ENCODE assay signal across 33 cellular contexts in the genomic region with DNA sequence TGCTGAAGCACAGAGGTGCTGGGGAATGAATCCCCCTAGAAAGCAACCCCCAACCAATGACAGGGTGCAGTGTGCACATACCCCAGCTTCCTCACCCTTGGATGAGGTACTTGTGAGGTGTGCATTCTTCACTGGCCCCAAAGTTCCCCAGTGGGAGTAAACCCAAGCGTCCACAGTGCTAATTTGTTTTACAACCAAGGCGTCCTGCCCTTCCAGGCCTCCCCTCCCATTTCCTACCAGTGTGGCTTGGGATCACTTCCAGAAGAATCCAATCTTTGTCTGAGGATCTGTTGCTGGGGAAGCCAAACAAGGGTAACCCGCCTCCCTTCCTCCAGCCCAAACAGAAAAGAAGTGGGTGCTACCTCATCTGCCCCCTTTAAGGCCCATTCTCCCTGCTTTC. TPM values are rescaled to one million over a fixed set of nuclear protein-coding genes. Genes with fewer than 3 reads are reported as not detected.
"Had no signal": no experiment of that assay in that cellular context is flagged by ENCODE, and none has a peak within 500 bp of the region (broad histone marks: within the 10 kb centered on the region; RNA-seq: fewer than 3 reads in every experiment).

No MANE protein-coding gene starts in this region.

- H3K4me1 Mint-ChIP-seq: stimulated activated memory B cell treated with anti-CD40 and anti-IgM and Interleukin-4, amounts not matched to agents 10 μg/mL and 1 μg/mL and 100 μg/mL, for 72 hours had no signal

- H3K27me3 ChIP-seq: foreskin keratinocyte, gastroesophageal sphincter, neutrophil, sigmoid colon, testis had no signal

- H3K27ac Mint-ChIP-seq: effector memory CD8-positive, alpha-beta T cell; nephron progenitor cell; progenitor cell of endocrine pancreas; stimulated activated memory B cell treated with anti-CD40 and anti-IgM and Interleukin-4, amounts not matched to agents 10 μg/mL and 1 μg/mL and 100 μg/mL, for 72 hours had no signal

- H3K4me3 ChIP-seq: gastroesophageal sphincter, heart left ventricle, sigmoid colon, testis, tibial artery had no signal

- H3K9me3 ChIP-seq: gastroesophageal sphincter, heart left ventricle, neutrophil, sigmoid colon, testis, tibial artery had no signal

- DNase-seq: caudate nucleus; cerebellar nuclear complex; cortex of kidney; effector memory CD8-positive, alpha-beta T cell; foreskin keratinocyte; heart left ventricle; hippocampal formation; kidney glomerular epithelial cell; left colon; mesenchymal stem cell; midbrain; naive thymus-derived CD8-positive, alpha-beta T cell; nephron progenitor cell; sigmoid colon; stimulated activated CD4-positive, alpha-beta T cell treated with anti-CD3 and anti-CD28 coated beads, Interleukin-4, amount 100 ng/mL, for 4 hours; stimulated activated naive CD8-positive, alpha-beta T cell treated with anti-CD3 and anti-CD28 coated beads, Interleukin-15, Interleukin-2, amounts not matched to agents 100 U/mL and 50 U/mL, for 24 hours; substantia nigra; testis; tibial artery had no signal

- H3K4me1 ChIP-seq: foreskin keratinocyte, gastroesophageal sphincter, parathyroid adenoma, sigmoid colon, testis, tibial artery had no signal

- ATAC-seq: effector memory CD8-positive, alpha-beta T cell; foreskin keratinocyte; gastroesophageal sphincter; heart left ventricle; left colon; naive thymus-derived CD8-positive, alpha-beta T cell; stimulated activated memory B cell treated with anti-CD40 and anti-IgM and Interleukin-4, amounts not matched to agents 10 μg/mL and 1 μg/mL and 100 μg/mL, for 72 hours had no signal

- H3K36me3 ChIP-seq: gastroesophageal sphincter, heart left ventricle, neutrophil, sigmoid colon, tibial artery had no signal

- H3K36me3 Mint-ChIP-seq: naive thymus-derived CD8-positive, alpha-beta T cell; stimulated activated memory B cell treated with anti-CD40 and anti-IgM and Interleukin-4, amounts not matched to agents 10 μg/mL and 1 μg/mL and 100 μg/mL, for 72 hours; type B pancreatic cell had no signal

- H3K27ac ChIP-seq: foreskin keratinocyte, gastroesophageal sphincter, heart left ventricle, neutrophil, parathyroid adenoma, sigmoid colon, testis, tibial artery had no signal

- H3K9me3 Mint-ChIP-seq: naive thymus-derived CD8-positive, alpha-beta T cell; nephron progenitor cell; type B pancreatic cell had no signal

- H3K4me3 Mint-ChIP-seq: effector memory CD8-positive, alpha-beta T cell; naive thymus-derived CD8-positive, alpha-beta T cell; nephron progenitor cell; stimulated activated memory B cell treated with anti-CD40 and anti-IgM and Interleukin-4, amounts not matched to agents 10 μg/mL and 1 μg/mL and 100 μg/mL, for 72 hours; type B pancreatic cell had no signal

RNA-seq across cellular contexts. Expression of a gene that starts 40.3 kb away (rescaled TPM):
- total RNA-seq: dermis microvascular lymphatic vessel endothelial cell; fibroblast of lung; foreskin keratinocyte; gastroesophageal sphincter; heart left ventricle; left colon; liver; lung microvascular endothelial cell; myocyte; naive thymus-derived CD8-positive, alpha-beta T cell; omental fat pad; progenitor cell of endocrine pancreas; sigmoid colon; skeletal muscle tissue had no signal
- polyA plus RNA-seq: esophagus; fibroblast of lung; foreskin keratinocyte; heart left ventricle; liver; naive thymus-derived CD8-positive, alpha-beta T cell had no signal
